ENCODE assay signal across 16 cellular contexts in the genomic region with DNA sequence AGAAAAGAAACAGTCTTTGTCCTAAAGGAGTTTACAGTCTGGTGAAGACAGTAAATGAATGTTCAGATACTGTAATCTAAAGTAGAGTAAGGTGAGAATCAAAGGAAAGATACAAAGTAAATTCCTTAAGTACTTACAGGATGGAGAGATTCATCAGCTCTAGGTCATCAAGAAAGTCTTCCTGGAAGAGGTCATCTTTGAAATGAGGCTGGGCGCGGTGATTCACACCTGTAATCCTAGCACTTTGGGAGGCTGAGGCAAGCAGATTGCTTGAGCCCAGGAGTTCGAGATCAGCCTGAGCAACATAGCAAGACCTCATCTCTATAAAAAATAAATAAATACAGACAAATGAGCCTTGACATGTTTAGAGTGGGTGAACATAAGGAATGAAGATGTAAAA. TPM values are rescaled to one million over a fixed set of nuclear protein-coding genes. Genes with fewer than 3 reads are reported as not detected.
DNase-seq lines count a peak whose midpoint lies in the region; ATAC-seq and TF ChIP-seq lines count a peak whose summit lies in the region.
"Had no signal": no experiment of that assay in that cellular context is flagged by ENCODE, and none has a peak within 500 bp of the region (broad histone marks: within the 10 kb centered on the region; RNA-seq: fewer than 3 reads in every experiment).

No MANE protein-coding gene starts in this region.

- H3K4me1 Mint-ChIP-seq in activated CD4-positive, alpha-beta T cell treated with anti-CD3 and anti-CD28 coated beads, Interleukin-2, amount 10 ng/mL, durations not matched to agents 24 days and 14 days = no peaks in the 10 kb centered on the region
- H3K4me1 Mint-ChIP-seq in T-helper 17 cell = peaks cover 5% of the 10 kb centered on the region
- peaks cover 10% of the 10 kb centered on the region for H3K4me1 Mint-ChIP-seq in stimulated activated effector memory CD8-positive, alpha-beta T cell treated with anti-CD3 and anti-CD28 coated beads, Interleukin-12 subunit alpha, Interleukin-12 subunit beta, amount 100 ng/mL, for 72 hours

- H3K4me3 Mint-ChIP-seq in activated CD4-positive, alpha-beta T cell treated with anti-CD3 and anti-CD28 coated beads, Interleukin-2, amount 10 ng/mL, durations not matched to agents 24 days and 14 days = no peak overlapping the region
- no peak overlapping the region for H3K4me3 Mint-ChIP-seq in T-helper 17 cell
- H3K4me3 Mint-ChIP-seq in stimulated activated effector memory CD8-positive, alpha-beta T cell treated with anti-CD3 and anti-CD28 coated beads, Interleukin-12 subunit alpha, Interleukin-12 subunit beta, amount 100 ng/mL, for 72 hours = no peak overlapping the region
- H3K4me3 Mint-ChIP-seq: CD8-positive, alpha-beta memory T cell had no signal

- H3K4me1 ChIP-seq in colonic mucosa = no peaks in the 10 kb centered on the region
- H3K4me1 ChIP-seq: BLaER1, Caco-2 had no signal

- no peak overlapping the region for H3K9ac ChIP-seq in colonic mucosa (ENCODE audit: low read depth in 2 of 2, low read length in 2 of 2)
- H3K9ac ChIP-seq: BLaER1, GM23248 had no signal

- H3K36me3 Mint-ChIP-seq in activated CD4-positive, alpha-beta T cell treated with anti-CD3 and anti-CD28 coated beads, Interleukin-2, amount 10 ng/mL, durations not matched to agents 24 days and 14 days (ENCODE audit: low read depth) = peaks cover 44% of the 10 kb centered on the region
- H3K36me3 Mint-ChIP-seq in T-helper 17 cell (ENCODE audit: low read depth) = peaks cover 9% of the 10 kb centered on the region
- H3K36me3 Mint-ChIP-seq in stimulated activated effector memory CD8-positive, alpha-beta T cell treated with anti-CD3 and anti-CD28 coated beads, Interleukin-12 subunit alpha, Interleukin-12 subunit beta, amount 100 ng/mL, for 72 hours = peaks cover 100% of the 10 kb centered on the region

- H3K27me3 Mint-ChIP-seq in activated CD4-positive, alpha-beta T cell treated with anti-CD3 and anti-CD28 coated beads, Interleukin-2, amount 10 ng/mL, durations not matched to agents 24 days and 14 days = no peaks in the 10 kb centered on the region
- no peaks in the 10 kb centered on the region for H3K27me3 Mint-ChIP-seq in T-helper 17 cell
- H3K27me3 Mint-ChIP-seq: CD8-positive, alpha-beta memory T cell had no signal

- peak; percentile 45 for DNase-seq in activated CD4-positive, alpha-beta T cell treated with anti-CD3 and anti-CD28 coated beads, Interleukin-2, amount 10 ng/mL, durations not matched to agents 24 days and 14 days
- DNase-seq in activated CD4-positive, alpha-beta T cell treated with anti-CD3 and anti-CD28 coated beads, Interleukin-2, amount 50 U/mL, for 48 hours = no peak
- DNase-seq in T-helper 17 cell (no peak), epithelial cell of prostate (ENCODE audit: low read depth, low spot score) (no peak), colonic mucosa (no peak)
- no peak for DNase-seq in stimulated activated effector memory CD8-positive, alpha-beta T cell treated with anti-CD3 and anti-CD28 coated beads, Interleukin-12 subunit alpha, Interleukin-12 subunit beta, amount 100 ng/mL, for 72 hours (ENCODE audit: low spot score in 2 of 2)
- DNase-seq: Caco-2; CD8-positive, alpha-beta memory T cell; DMS53; GM23248 had no signal

- ATAC-seq in T-helper 17 cell (no peak), HG03108 (IDR thresholded peaks at IDR 0.05; ENCODE audit: unreplicated experiment) (no peak), HG03571 (IDR thresholded peaks at IDR 0.05; ENCODE audit: unreplicated experiment) (no peak)
- ATAC-seq in stimulated activated effector memory CD8-positive, alpha-beta T cell treated with anti-CD3 and anti-CD28 coated beads, Interleukin-12 subunit alpha, Interleukin-12 subunit beta, amount 100 ng/mL, for 72 hours = no peak
- ATAC-seq: GM12878, HepG2 had no signal

- no peak for TF ChIP-seq CTCF in colonic mucosa (IDR thresholded peaks at IDR 0.05)

- no peak overlapping the region for H3K27ac Mint-ChIP-seq in activated CD4-positive, alpha-beta T cell treated with anti-CD3 and anti-CD28 coated beads, Interleukin-2, amount 10 ng/mL, durations not matched to agents 24 days and 14 days
- peak overlapping the region; percentile 51 for H3K27ac Mint-ChIP-seq in T-helper 17 cell
- H3K27ac Mint-ChIP-seq in stimulated activated effector memory CD8-positive, alpha-beta T cell treated with anti-CD3 and anti-CD28 coated beads, Interleukin-12 subunit alpha, Interleukin-12 subunit beta, amount 100 ng/mL, for 72 hours = peak overlapping the region; percentile 33

- no peaks in the 10 kb centered on the region for H3K36me3 ChIP-seq in colonic mucosa

- H3K4me3 ChIP-seq in colonic mucosa = no peak overlapping the region
- H3K4me3 ChIP-seq: BLaER1, GM12878, GM23248 had no signal

- peak overlapping the region; percentile 32 for H3K27ac ChIP-seq in epithelial cell of prostate
- no peak overlapping the region for H3K27ac ChIP-seq in colonic mucosa
- H3K27ac ChIP-seq: 22Rv1, BLaER1, GM23248 had no signal

- no peaks in the 10 kb centered on the region for H3K27me3 ChIP-seq in colonic mucosa
- H3K27me3 ChIP-seq: BLaER1 had no signal

- no peaks in the 10 kb centered on the region for H3K9me3 ChIP-seq in T-helper 17 cell (ENCODE audit: control insufficient read depth, low read length, poor library complexity, severe bottlenecking)
- no peaks in the 10 kb centered on the region for H3K9me3 ChIP-seq in colonic mucosa
- H3K9me3 ChIP-seq: BLaER1, Caco-2 had no signal

- H3K9me3 Mint-ChIP-seq in activated CD4-positive, alpha-beta T cell treated with anti-CD3 and anti-CD28 coated beads, Interleukin-2, amount 10 ng/mL, durations not matched to agents 24 days and 14 days = no peaks in the 10 kb centered on the region
- H3K9me3 Mint-ChIP-seq in stimulated activated effector memory CD8-positive, alpha-beta T cell treated with anti-CD3 and anti-CD28 coated beads, Interleukin-12 subunit alpha, Interleukin-12 subunit beta, amount 100 ng/mL, for 72 hours = no peaks in the 10 kb centered on the region
- H3K9me3 Mint-ChIP-seq: CD8-positive, alpha-beta memory T cell had no signal

- intact Hi-C loops in activated CD4-positive, alpha-beta T cell treated with anti-CD3 and anti-CD28 coated beads, Interleukin-2, amount 10 ng/mL, durations not matched to agents 24 days and 14 days (cut with micrococcal nuclease) = no loop called here
- intact Hi-C loops in colonic mucosa (cut with DNase I) = no loop called here

RNA-seq across cellular contexts. Expression of a gene that starts 18.3 kb away (rescaled TPM):
- 24.2 and 24.7 TPM in 2 replicates for total RNA-seq in activated CD4-positive, alpha-beta T cell treated with anti-CD3 and anti-CD28 coated beads, Interleukin-2, amount 10 ng/mL, durations not matched to agents 24 days and 14 days
- total RNA-seq in T-helper 17 cell (10 to 100 TPM; 35.4 to 65.3 TPM), colonic mucosa (10 to 100 TPM; 11.3 to 16.6 TPM)
